ENCODE assay signal across 1 cellular context in the genomic region with DNA sequence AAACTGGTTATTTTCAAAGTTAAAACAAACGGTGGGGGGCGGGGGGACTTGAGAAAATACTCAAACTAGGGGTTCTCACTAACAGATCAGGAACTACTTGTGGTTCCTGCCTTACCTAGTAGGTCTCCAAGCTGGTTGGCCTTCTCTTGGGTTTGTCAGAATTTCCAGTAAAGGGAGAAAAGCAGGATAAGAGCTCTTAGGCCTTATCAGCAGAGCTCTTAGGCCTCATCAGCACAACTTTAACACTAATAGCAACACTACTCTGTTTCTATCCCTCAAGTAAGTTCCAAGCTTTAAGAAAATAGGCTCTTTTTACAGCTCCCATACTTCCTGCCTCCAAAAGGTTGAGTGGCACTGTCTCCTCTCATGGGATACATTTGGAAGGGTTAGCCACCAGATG.
TF ChIP-seq lines count a peak whose summit lies in the region.

No MANE protein-coding gene starts in this region.

TF ChIP-seq in K562, 482 proteins besides CTCF, POLR2A, EP300 and RAD21 (continued from another document):
- TF ChIP-seq SRSF9 (IDR thresholded peaks at IDR 0.05; ENCODE audit: borderline replicate concordance, low read depth, low read length) (no peak), SMARCA4 (IDR thresholded peaks at IDR 0.05) (peak; percentile 45; the same call in 1 of the 2 replicates), SMARCE1 (IDR thresholded peaks at IDR 0.05) (0 out of 2 replicates have a peak, but pooled peaks have one; percentile 24), NR2C1 (IDR thresholded peaks at IDR 0.05) (no peak), NR2C1 (tag; IDR thresholded peaks at IDR 0.05) (no peak), ZNF184 (CRISPR knock-in tag; IDR thresholded peaks at IDR 0.05) (no peak), JUND (IDR thresholded peaks at IDR 0.05; ENCODE audit: borderline replicate concordance, low read depth, low read length) (peak; percentile 46; the same call in 1 of the 2 replicates), JUND (tag; IDR thresholded peaks at IDR 0.05; ENCODE audit: borderline replicate concordance, low read depth, low read length) (no peak), ZKSCAN1 (IDR thresholded peaks at IDR 0.05; ENCODE audit: low read depth, low read length) (peak; percentile 81), ARID1B (IDR thresholded peaks at IDR 0.05) (0 out of 2 replicates have a peak, but pooled peaks have one; percentile 16), HNRNPLL (IDR thresholded peaks at IDR 0.05; ENCODE audit: low read depth, low read length, poor library complexity, severe bottlenecking) (no peak)
- TF ChIP-seq, protein P1, sequence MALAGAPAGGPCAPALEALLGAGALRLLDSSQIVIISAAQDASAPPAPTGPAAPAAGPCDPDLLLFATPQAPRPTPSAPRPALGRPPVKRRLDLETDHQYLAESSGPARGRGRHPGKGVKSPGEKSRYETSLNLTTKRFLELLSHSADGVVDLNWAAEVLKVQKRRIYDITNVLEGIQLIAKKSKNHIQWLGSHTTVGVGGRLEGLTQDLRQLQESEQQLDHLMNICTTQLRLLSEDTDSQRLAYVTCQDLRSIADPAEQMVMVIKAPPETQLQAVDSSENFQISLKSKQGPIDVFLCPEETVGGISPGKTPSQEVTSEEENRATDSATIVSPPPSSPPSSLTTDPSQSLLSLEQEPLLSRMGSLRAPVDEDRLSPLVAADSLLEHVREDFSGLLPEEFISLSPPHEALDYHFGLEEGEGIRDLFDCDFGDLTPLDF (CRISPR knock-in tag; IDR thresholded peaks at IDR 0.05), result 0 out of 2 replicates have a peak, but pooled peaks have one; percentile 22
- TF ChIP-seq, protein P2, sequence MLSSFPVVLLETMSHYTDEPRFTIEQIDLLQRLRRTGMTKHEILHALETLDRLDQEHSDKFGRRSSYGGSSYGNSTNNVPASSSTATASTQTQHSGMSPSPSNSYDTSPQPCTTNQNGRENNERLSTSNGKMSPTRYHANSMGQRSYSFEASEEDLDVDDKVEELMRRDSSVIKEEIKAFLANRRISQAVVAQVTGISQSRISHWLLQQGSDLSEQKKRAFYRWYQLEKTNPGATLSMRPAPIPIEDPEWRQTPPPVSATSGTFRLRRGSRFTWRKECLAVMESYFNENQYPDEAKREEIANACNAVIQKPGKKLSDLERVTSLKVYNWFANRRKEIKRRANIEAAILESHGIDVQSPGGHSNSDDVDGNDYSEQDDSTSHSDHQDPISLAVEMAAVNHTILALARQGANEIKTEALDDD (IDR thresholded peaks at IDR 0.05), result peak; percentile 93
- TF ChIP-seq, protein P3, sequence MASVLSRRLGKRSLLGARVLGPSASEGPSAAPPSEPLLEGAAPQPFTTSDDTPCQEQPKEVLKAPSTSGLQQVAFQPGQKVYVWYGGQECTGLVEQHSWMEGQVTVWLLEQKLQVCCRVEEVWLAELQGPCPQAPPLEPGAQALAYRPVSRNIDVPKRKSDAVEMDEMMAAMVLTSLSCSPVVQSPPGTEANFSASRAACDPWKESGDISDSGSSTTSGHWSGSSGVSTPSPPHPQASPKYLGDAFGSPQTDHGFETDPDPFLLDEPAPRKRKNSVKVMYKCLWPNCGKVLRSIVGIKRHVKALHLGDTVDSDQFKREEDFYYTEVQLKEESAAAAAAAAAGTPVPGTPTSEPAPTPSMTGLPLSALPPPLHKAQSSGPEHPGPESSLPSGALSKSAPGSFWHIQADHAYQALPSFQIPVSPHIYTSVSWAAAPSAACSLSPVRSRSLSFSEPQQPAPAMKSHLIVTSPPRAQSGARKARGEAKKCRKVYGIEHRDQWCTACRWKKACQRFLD (CRISPR knock-in tag; IDR thresholded peaks at IDR 0.05), result no peak
- TF ChIP-seq, protein P4, sequence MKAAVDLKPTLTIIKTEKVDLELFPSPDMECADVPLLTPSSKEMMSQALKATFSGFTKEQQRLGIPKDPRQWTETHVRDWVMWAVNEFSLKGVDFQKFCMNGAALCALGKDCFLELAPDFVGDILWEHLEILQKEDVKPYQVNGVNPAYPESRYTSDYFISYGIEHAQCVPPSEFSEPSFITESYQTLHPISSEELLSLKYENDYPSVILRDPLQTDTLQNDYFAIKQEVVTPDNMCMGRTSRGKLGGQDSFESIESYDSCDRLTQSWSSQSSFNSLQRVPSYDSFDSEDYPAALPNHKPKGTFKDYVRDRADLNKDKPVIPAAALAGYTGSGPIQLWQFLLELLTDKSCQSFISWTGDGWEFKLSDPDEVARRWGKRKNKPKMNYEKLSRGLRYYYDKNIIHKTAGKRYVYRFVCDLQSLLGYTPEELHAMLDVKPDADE (conservative IDR thresholded peaks at IDR 0.05; ENCODE audit: control insufficient read depth, low read depth, low read length), result no peak
